1 cellular context compared by ENCODE assay signal in the genomic region with DNA sequence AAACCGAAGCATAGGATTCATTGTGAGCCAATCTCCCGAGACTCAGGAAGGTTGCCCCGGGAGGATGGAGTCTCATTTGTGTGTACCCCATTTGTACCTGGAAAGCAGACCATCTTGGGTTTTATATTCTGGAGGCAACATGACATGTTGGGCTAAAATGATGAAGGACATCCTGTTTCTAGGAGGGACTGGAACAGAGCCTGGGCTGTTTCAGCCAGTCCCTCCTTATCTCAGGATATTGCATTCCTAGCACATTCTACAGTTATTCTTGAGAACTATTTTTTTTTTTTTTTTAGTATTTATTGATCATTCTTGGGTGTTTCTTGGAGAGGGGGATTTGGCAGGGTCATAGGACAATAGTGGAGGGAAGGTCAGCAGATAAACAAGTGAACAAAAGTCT. TPM values are rescaled to one million over a fixed set of nuclear protein-coding genes. Genes with fewer than 3 reads are reported as not detected.
"Had no signal": no experiment of that assay in that cellular context is flagged by ENCODE, and none has a peak within 500 bp of the region (broad histone marks: within the 10 kb centered on the region; RNA-seq: fewer than 3 reads in every experiment).

No MANE protein-coding gene starts in this region.

RNA-seq across cellular contexts. Expression of gene MYBPC2, which starts 42.4 kb away (rescaled TPM):
- total RNA-seq: G401 had no signal
